10 cellular contexts compared by ENCODE assay signal in genomic region chr6:22024973-22025467, GRCh38.
DNase-seq lines count a peak whose midpoint lies in the region; ATAC-seq, FAIRE-seq and TF ChIP-seq lines count a peak whose summit lies in the region.
"Had no signal": no experiment of that assay in that cellular context is flagged by ENCODE, and none has a peak within 500 bp of the region (broad histone marks: within the 10 kb centered on the region; RNA-seq: fewer than 3 reads in every experiment).

No MANE protein-coding gene starts in this region.

- H3K36me3 ChIP-seq in smooth muscle cell (ENCODE audit: low read depth) (no peaks in the 10 kb centered on the region), small intestine (ENCODE audit: control insufficient read depth in 2 of 2, insufficient read depth in 2 of 2, low read length in 2 of 2) (no peaks in the 10 kb centered on the region)
- H3K36me3 ChIP-seq: prostate gland had no signal

- CTCF ChIA-PET in activated CD8-positive, alpha-beta T cell treated with anti-CD3 and anti-CD28 coated beads for 36 hours (lab: Charles Lee), result no interaction called here

- DNase-seq in activated CD8-positive, alpha-beta T cell treated with anti-CD3 and anti-CD28 coated beads for 36 hours, result no peak
- no peak for DNase-seq in smooth muscle cell (lab: John Stamatoyannopoulos, UW; ENCODE audit: unreplicated experiment)
- DNase-seq in stimulated activated CD4-positive, alpha-beta T cell treated with anti-CD3 and anti-CD28 coated beads, Interleukin-4, amount 100 ng/mL, for 24 hours, result no peak
- no peak for DNase-seq in SHP77 (lab: John Stamatoyannopoulos, UW)
- DNase-seq in small intestine, result no peak
- no peak for DNase-seq in stimulated activated CD8-positive, alpha-beta memory T cell treated with anti-CD3 and anti-CD28 coated beads, Interleukin-4, amount 100 ng/mL, for 48 hours
- DNase-seq: T1000 had no signal

- H3K36me3 Mint-ChIP-seq in activated CD8-positive, alpha-beta T cell treated with anti-CD3 and anti-CD28 coated beads for 36 hours (ENCODE audit: low read depth), result peaks cover 2% of the 10 kb centered on the region

- no peaks in the 10 kb centered on the region for H3K27me3 Mint-ChIP-seq in activated CD8-positive, alpha-beta T cell treated with anti-CD3 and anti-CD28 coated beads for 36 hours

- no peak for FAIRE-seq in small intestine (lab: Jason Lieb, UNC)

- H3K27ac ChIP-seq in smooth muscle cell (ENCODE audit: low read depth) (peak overlapping the region; percentile 77), small intestine (ENCODE audit: low read depth in 1 of 2, low read length in 1 of 2) (peak overlapping the region in 1 of 2 donors; percentile 65)
- H3K27ac ChIP-seq: prostate gland had no signal

- peaks cover 30% of the 10 kb centered on the region for H3K4me1 Mint-ChIP-seq in activated CD8-positive, alpha-beta T cell treated with anti-CD3 and anti-CD28 coated beads for 36 hours (ENCODE audit: low read depth)

- peak overlapping the region; percentile 47 for H3K4me2 ChIP-seq in smooth muscle cell

- intact Hi-C loops in activated CD8-positive, alpha-beta T cell treated with anti-CD3 and anti-CD28 coated beads for 36 hours (cut with micrococcal nuclease), result no loop called here

- no peak overlapping the region for H3K4me3 ChIP-seq in smooth muscle cell
- H3K4me3 ChIP-seq in small intestine (ENCODE audit: low read depth in 1 of 2, low read length in 2 of 2), result no peak overlapping the region
- H3K4me3 ChIP-seq: prostate gland had no signal

- peaks cover 2% of the 10 kb centered on the region for H3K9me3 Mint-ChIP-seq in activated CD8-positive, alpha-beta T cell treated with anti-CD3 and anti-CD28 coated beads for 36 hours

- H3K27me3 ChIP-seq in smooth muscle cell (ENCODE audit: low read depth) (no peaks in the 10 kb centered on the region), small intestine (ENCODE audit: control insufficient read depth in 2 of 2, insufficient read depth in 2 of 2, low read length in 2 of 2) (no peaks in the 10 kb centered on the region)

- no peaks in the 10 kb centered on the region for H3K79me2 ChIP-seq in smooth muscle cell (ENCODE audit: low read depth)

- no peak for TF ChIP-seq CTCF in activated CD8-positive, alpha-beta T cell treated with anti-CD3 and anti-CD28 coated beads for 36 hours (IDR thresholded peaks at IDR 0.05)
- TF ChIP-seq CTCF in smooth muscle cell (IDR thresholded peaks at IDR 0.05; ENCODE audit: borderline replicate concordance, insufficient read depth, poor library complexity, severe bottlenecking), result no peak

- peak; percentile 8 for ATAC-seq in GM19351 (IDR thresholded peaks at IDR 0.05; ENCODE audit: unreplicated experiment)
- peak; percentile 35 for ATAC-seq in HG03039 (IDR thresholded peaks at IDR 0.05; ENCODE audit: unreplicated experiment)
- ATAC-seq in activated CD8-positive, alpha-beta T cell treated with anti-CD3 and anti-CD28 coated beads for 36 hours, result peak; percentile 15

- H3F3A ChIP-seq in smooth muscle cell (ENCODE audit: low read depth), result peaks cover 13% of the 10 kb centered on the region

- peaks cover 25% of the 10 kb centered on the region for H3K4me1 ChIP-seq in smooth muscle cell (ENCODE audit: low read depth)
- H3K4me1 ChIP-seq in small intestine (ENCODE audit: control insufficient read depth in 2 of 2, insufficient read depth in 1 of 2, low read depth in 1 of 2, low read length in 1 of 2), result no peaks in the 10 kb centered on the region
- H3K4me1 ChIP-seq: prostate gland had no signal

- no peaks in the 10 kb centered on the region for H4K20me1 ChIP-seq in smooth muscle cell (ENCODE audit: low read depth)

- no peak overlapping the region for H3K27ac Mint-ChIP-seq in activated CD8-positive, alpha-beta T cell treated with anti-CD3 and anti-CD28 coated beads for 36 hours

- POLR2A ChIA-PET in activated CD8-positive, alpha-beta T cell treated with anti-CD3 and anti-CD28 coated beads for 36 hours (lab: Charles Lee), result no interaction called here

- 43% methylated on average over 4 of the region's 4 CpGs for WGBS in smooth muscle cell (ENCODE audit: low lambda C conversion rate)
- 79 to 90% (median 88%) methylated on average over 4 of the region's 4 CpGs for WGBS in small intestine, 3 donors

- peak overlapping the region; percentile 49 for H2AFZ ChIP-seq in smooth muscle cell (ENCODE audit: low read depth)

- H3K9me3 ChIP-seq in smooth muscle cell (replicated peaks; ENCODE audit: low read depth), result no peaks in the 10 kb centered on the region
- no peaks in the 10 kb centered on the region for H3K9me3 ChIP-seq in small intestine (ENCODE audit: control insufficient read depth, low read depth)
- H3K9me3 ChIP-seq: prostate gland had no signal

- no peak overlapping the region for H3K9ac ChIP-seq in smooth muscle cell (ENCODE audit: low read depth)

- no peak overlapping the region for H3K4me3 Mint-ChIP-seq in activated CD8-positive, alpha-beta T cell treated with anti-CD3 and anti-CD28 coated beads for 36 hours
